Comparison of ENCODE assay signal across 9 cellular contexts in genomic region chr3:49415931-49416601, GRCh38. TPM values are rescaled to one million over a fixed set of nuclear protein-coding genes. Genes with fewer than 3 reads are reported as not detected.
A peak's percentile ranks its signal among the peaks of the same experiment; 100 is the strongest.
DNase-seq lines count a peak whose midpoint lies in the region; ATAC-seq, FAIRE-seq and TF ChIP-seq lines count a peak whose summit lies in the region.
"Had no signal": no experiment of that assay in that cellular context is flagged by ENCODE, and none has a peak within 500 bp of the region (broad histone marks: within the 10 kb centered on the region; RNA-seq: fewer than 3 reads in every experiment).

No MANE protein-coding gene starts in this region.

- peak overlapping the region; percentile 45 to 65 for H3K27ac ChIP-seq in small intestine (ENCODE audit: low read depth in 1 of 2, low read length in 1 of 2)

- H3K4me3 ChIP-seq in small intestine (ENCODE audit: low read depth in 1 of 2, low read length in 2 of 2) = no peak overlapping the region
- no peak overlapping the region for H3K4me3 ChIP-seq in foreskin fibroblast (ENCODE audit: low read depth in 1 of 2, low read length in 2 of 2)

- H3K9me3 ChIP-seq in small intestine (ENCODE audit: control insufficient read depth, low read depth) = no peaks in the 10 kb centered on the region

- DNase-seq in GM10266 (ENCODE audit: extremely low spot score) (peak; percentile 54), T-cell (peak in 33 of 34 experiments; percentile 20 to 84 (median 75)), small intestine (peak; percentile 69), NCI-H1436 (lab: John Stamatoyannopoulos, UW) (no peak), foreskin fibroblast (no peak), retina (no peak), NCI-H146 treated with DMSO at 0.1 percent for 48 hours (lab: John Stamatoyannopoulos, UW; ENCODE audit: unreplicated experiment) (no peak)
- peak; percentile 60 for DNase-seq in activated naive CD8-positive, alpha-beta T cell treated with anti-CD3 and anti-CD28 coated beads, Interleukin-2, amount 10 ng/mL, durations not matched to agents 7 days and 5 days

- H3K27ac Mint-ChIP-seq in T-cell = peak overlapping the region; percentile 93 to 96
- peak overlapping the region; percentile 96 for H3K27ac Mint-ChIP-seq in activated naive CD8-positive, alpha-beta T cell treated with anti-CD3 and anti-CD28 coated beads, Interleukin-2, amount 10 ng/mL, durations not matched to agents 7 days and 5 days

- CTCF ChIA-PET in T-cell (lab: Charles Lee) = interaction anchor here (0.6 to 3.3 kb wide), 9 partner anchors 10 to 257 kb away, joined by 3 to 33 read pairs (median 6); partner anchors contain the start of genes DAG1 (in 1 of the 2), NICN1 (in 1 of the 2) and USP4 (in 1 of the 2)

- peak overlapping the region; percentile 23 to 85 (median 62) for H3K4me3 Mint-ChIP-seq in T-cell
- H3K4me3 Mint-ChIP-seq in activated naive CD8-positive, alpha-beta T cell treated with anti-CD3 and anti-CD28 coated beads, Interleukin-2, amount 10 ng/mL, durations not matched to agents 7 days and 5 days = peak overlapping the region; percentile 85

- ATAC-seq in T-cell (replicated peaks in 1 of 4) = peak in 3 of 4 experiments; percentile 8 to 53 (median 8)
- ATAC-seq in activated naive CD8-positive, alpha-beta T cell treated with anti-CD3 and anti-CD28 coated beads, Interleukin-2, amount 10 ng/mL, durations not matched to agents 7 days and 5 days (ENCODE audit: low read depth) = peak; percentile 29

- no peaks in the 10 kb centered on the region for H3K9me3 Mint-ChIP-seq in T-cell
- no peaks in the 10 kb centered on the region for H3K9me3 Mint-ChIP-seq in activated naive CD8-positive, alpha-beta T cell treated with anti-CD3 and anti-CD28 coated beads, Interleukin-2, amount 10 ng/mL, durations not matched to agents 7 days and 5 days

- TF ChIP-seq CTCF in GM10266 (IDR thresholded peaks at IDR 0.05; ENCODE audit: control insufficient read depth, insufficient read depth, low read depth, missing control alignments) (no peak), foreskin fibroblast (IDR thresholded peaks at IDR 0.05; ENCODE audit: low read depth, low read length) (no peak)

- POLR2A ChIA-PET in T-cell (lab: Charles Lee) = interaction anchor here (0.6 to 2.7 kb wide), 8 partner anchors 9 to 76 kb away, joined by 3 to 14 read pairs (median 5); partner anchors contain the start of genes USP4 (in 2 of the 2), DAG1 (in 1 of the 2) and NICN1 (in 1 of the 2)
- POLR2A ChIA-PET in activated naive CD8-positive, alpha-beta T cell treated with anti-CD3 and anti-CD28 coated beads, Interleukin-2, amount 10 ng/mL, durations not matched to agents 7 days and 5 days (lab: Charles Lee) = interaction anchor here (0.5 to 5.7 kb wide), 18 partner anchors 10 to 718 kb away, joined by 3 to 47 read pairs (median 4); partner anchors contain the start of genes KLHDC8B, NICN1, QRICH1 and USP4

- H3K27me3 Mint-ChIP-seq in T-cell = no peaks in the 10 kb centered on the region
- H3K27me3 Mint-ChIP-seq in activated naive CD8-positive, alpha-beta T cell treated with anti-CD3 and anti-CD28 coated beads, Interleukin-2, amount 10 ng/mL, durations not matched to agents 7 days and 5 days = no peaks in the 10 kb centered on the region

- peaks cover 9% of the 10 kb centered on the region for H3K36me3 Mint-ChIP-seq in T-cell
- peaks cover 35% of the 10 kb centered on the region for H3K36me3 Mint-ChIP-seq in activated naive CD8-positive, alpha-beta T cell treated with anti-CD3 and anti-CD28 coated beads, Interleukin-2, amount 10 ng/mL, durations not matched to agents 7 days and 5 days

- peaks cover 6% of the 10 kb centered on the region in 2 donors for H3K4me1 ChIP-seq in small intestine (ENCODE audit: control insufficient read depth in 2 of 2, insufficient read depth in 1 of 2, low read depth in 1 of 2, low read length in 1 of 2)

- no peaks in the 10 kb centered on the region for H3K27me3 ChIP-seq in small intestine (ENCODE audit: control insufficient read depth in 2 of 2, insufficient read depth in 2 of 2, low read length in 2 of 2)

- WGBS in small intestine, 3 donors = 39 to 51% (median 41%) methylated on average over 4 of the region's 4 CpGs

- peaks cover 0 to 2% of the 10 kb centered on the region in 2 donors for H3K36me3 ChIP-seq in small intestine (ENCODE audit: control insufficient read depth in 2 of 2, insufficient read depth in 2 of 2, low read length in 2 of 2)

- FAIRE-seq in small intestine (lab: Jason Lieb, UNC) = no peak
- FAIRE-seq: colon had no signal

- peaks cover 59 to 76% (median 64%) of the 10 kb centered on the region in 3 donors for H3K4me1 Mint-ChIP-seq in T-cell
- peaks cover 46% of the 10 kb centered on the region for H3K4me1 Mint-ChIP-seq in activated naive CD8-positive, alpha-beta T cell treated with anti-CD3 and anti-CD28 coated beads, Interleukin-2, amount 10 ng/mL, durations not matched to agents 7 days and 5 days

RNA-seq across cellular contexts. Expression of gene TCTA, which starts 3.8 kb away (rescaled TPM):
- total RNA-seq in T-cell = 10 to 100 TPM; 22.8 to 38.2 (median 34.3) TPM
- total RNA-seq in activated naive CD8-positive, alpha-beta T cell treated with anti-CD3 and anti-CD28 coated beads, Interleukin-2, amount 10 ng/mL, durations not matched to agents 7 days and 5 days = 10 to 100 TPM; 30.3 TPM
- polyA plus RNA-seq in small intestine = 10 to 100 TPM; 31.1 to 41.8 (median 33.3) TPM

RNA-seq across cellular contexts. Expression of gene RHOA, which starts 4.3 kb away (rescaled TPM):
- total RNA-seq in T-cell = 100 to 1,000 TPM; 247 to 279 (median 269) TPM
- total RNA-seq in activated naive CD8-positive, alpha-beta T cell treated with anti-CD3 and anti-CD28 coated beads, Interleukin-2, amount 10 ng/mL, durations not matched to agents 7 days and 5 days = 100 to 1,000 TPM; 428 to 441 TPM
- polyA plus RNA-seq in small intestine = 100 to 1,000 TPM; 357 to 371 (median 368) TPM

RNA-seq across cellular contexts. Expression of gene AMT, which starts 6.2 kb away (rescaled TPM):
- total RNA-seq in T-cell = 10 to 100 TPM in 4 of 5 donors, 1 to 10 TPM in 1; 9.6 to 14.1 (median 11.1) TPM
- 10 to 100 TPM; 10.0 to 10.3 TPM for total RNA-seq in activated naive CD8-positive, alpha-beta T cell treated with anti-CD3 and anti-CD28 coated beads, Interleukin-2, amount 10 ng/mL, durations not matched to agents 7 days and 5 days
- 10 to 100 TPM; 15.4 to 34.9 (median 20.0) TPM for polyA plus RNA-seq in small intestine

RNA-seq across cellular contexts. Expression of gene NICN1, which starts 13.1 kb away (rescaled TPM):
- 10 to 100 TPM; 17.5 to 26.1 (median 24.1) TPM for total RNA-seq in T-cell
- total RNA-seq in activated naive CD8-positive, alpha-beta T cell treated with anti-CD3 and anti-CD28 coated beads, Interleukin-2, amount 10 ng/mL, durations not matched to agents 7 days and 5 days = 10 to 100 TPM; 25.6 to 32.7 TPM
- 1 to 10 TPM; 2.2 to 8.5 (median 2.2) TPM for polyA plus RNA-seq in small intestine

RNA-seq across cellular contexts. Expression of gene DAG1, which starts 54.0 kb away (rescaled TPM):
- 10 to 100 TPM; 16.5 to 19.4 (median 18.1) TPM for total RNA-seq in T-cell
- total RNA-seq in activated naive CD8-positive, alpha-beta T cell treated with anti-CD3 and anti-CD28 coated beads, Interleukin-2, amount 10 ng/mL, durations not matched to agents 7 days and 5 days = 10 to 100 TPM; 14.1 to 17.5 TPM
- polyA plus RNA-seq in small intestine = 10 to 100 TPM in 1 of 3 donors, 1 to 10 TPM in 2; 3.8 to 42.6 (median 5.7) TPM

Comparison
In these comparisons a context has a peak if more than half of its experiments do, and no peak if none do; other contexts are left out.
1. DNase-seq: peak in GM10266 (single experiment), T-cell (33 of 34), activated naive CD8-positive, alpha-beta T cell treated with anti-CD3 and anti-CD28 coated beads, Interleukin-2, amount 10 ng/mL, durations not matched to agents 7 days and 5 days (single experiment) and small intestine (single experiment); none in NCI-H1436 (single experiment), foreskin fibroblast (0 of 2), retina (single experiment) and NCI-H146 treated with DMSO at 0.1 percent for 48 hours (single experiment).